In the genomic region with DNA sequence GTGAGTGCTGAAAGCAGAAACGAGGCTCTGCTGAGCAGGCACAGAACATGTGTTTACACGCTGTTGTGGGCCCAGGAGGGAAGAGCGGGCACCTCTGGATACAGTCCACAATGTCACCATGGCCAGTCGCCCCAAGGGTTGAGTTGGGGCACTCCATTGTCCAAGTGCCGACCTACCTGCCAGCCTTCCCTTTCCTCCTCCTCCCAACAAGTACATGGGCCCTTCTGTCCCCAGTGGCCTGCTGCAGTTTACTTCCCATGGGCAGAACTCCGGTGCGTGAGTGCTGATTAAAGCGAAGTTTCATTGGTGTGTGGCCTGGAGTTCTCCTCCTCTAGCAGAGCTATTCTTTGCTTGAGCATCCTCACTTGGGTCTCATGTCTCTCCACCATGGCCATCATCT, we compare ENCODE assay signal across 19 cellular contexts.
"Had no signal": no experiment of that assay in that cellular context is flagged by ENCODE, and none has a peak within 500 bp of the region (broad histone marks: within the 10 kb centered on the region; RNA-seq: fewer than 3 reads in every experiment).

No MANE protein-coding gene starts in this region.

- H3K9me3 Mint-ChIP-seq: activated T-cell treated with anti-CD3 and anti-CD28 coated beads, Interleukin-2, amount 50 U/mL, for 4 hours had no signal

- H3K9me3 ChIP-seq: ascending aorta, esophagus muscularis mucosa, ovary, testis had no signal

- H3K4me1 ChIP-seq: ascending aorta, testis had no signal

- H3K36me3 ChIP-seq: ovary had no signal

- H3K27me3 ChIP-seq: ascending aorta, esophagus muscularis mucosa, ovary, testis had no signal

- H3K27ac ChIP-seq: ascending aorta, esophagus muscularis mucosa, ovary, SK-N-MC, testis had no signal

- ATAC-seq: activated CD4-positive, CD25-positive, alpha-beta regulatory T cell treated with anti-CD3 and anti-CD28 coated beads, Interleukin-2, amount 50 U/mL, for 24 hours; activated T-cell treated with anti-CD3 and anti-CD28 coated beads, Interleukin-2, amount 50 U/mL, for 4 hours; sciatic nerve had no signal

- H3K4me3 ChIP-seq: ascending aorta, esophagus muscularis mucosa, lung, ovary, SK-N-MC, smooth muscle cell, testis had no signal

- DNase-seq: activated CD4-positive, alpha-beta T cell treated with anti-CD3 and anti-CD28 coated beads, Interleukin-2, amount 50 U/mL, for 1 hour; activated CD8-positive, alpha-beta memory T cell treated with anti-CD3 and anti-CD28 coated beads, Interleukin-2, amount 50 U/mL, for 4 hours; activated effector memory CD4-positive, alpha-beta T cell treated with Interleukin-2 at 50 U/mL for 16 hours; activated naive CD4-positive, alpha-beta T cell treated with anti-CD3 and anti-CD28 coated beads, Interleukin-2, amount 50 U/mL, for 16 hours; activated T-cell treated with anti-CD3 and anti-CD28 coated beads, Interleukin-2, amount 50 U/mL, for 4 hours; cerebellar nuclear complex; effector CD4-positive, alpha-beta T cell; ovary; stimulated activated CD4-positive, alpha-beta T cell treated with anti-CD3 and anti-CD28 coated beads, Interleukin-4, amount 100 ng/mL, for 1 hour; T1000; testis had no signal

- H3K4me3 Mint-ChIP-seq: activated T-cell treated with anti-CD3 and anti-CD28 coated beads, Interleukin-2, amount 50 U/mL, for 4 hours had no signal

- FAIRE-seq: endothelial cell of umbilical vein had no signal
